24 cellular contexts compared by ENCODE assay signal in the genomic region with DNA sequence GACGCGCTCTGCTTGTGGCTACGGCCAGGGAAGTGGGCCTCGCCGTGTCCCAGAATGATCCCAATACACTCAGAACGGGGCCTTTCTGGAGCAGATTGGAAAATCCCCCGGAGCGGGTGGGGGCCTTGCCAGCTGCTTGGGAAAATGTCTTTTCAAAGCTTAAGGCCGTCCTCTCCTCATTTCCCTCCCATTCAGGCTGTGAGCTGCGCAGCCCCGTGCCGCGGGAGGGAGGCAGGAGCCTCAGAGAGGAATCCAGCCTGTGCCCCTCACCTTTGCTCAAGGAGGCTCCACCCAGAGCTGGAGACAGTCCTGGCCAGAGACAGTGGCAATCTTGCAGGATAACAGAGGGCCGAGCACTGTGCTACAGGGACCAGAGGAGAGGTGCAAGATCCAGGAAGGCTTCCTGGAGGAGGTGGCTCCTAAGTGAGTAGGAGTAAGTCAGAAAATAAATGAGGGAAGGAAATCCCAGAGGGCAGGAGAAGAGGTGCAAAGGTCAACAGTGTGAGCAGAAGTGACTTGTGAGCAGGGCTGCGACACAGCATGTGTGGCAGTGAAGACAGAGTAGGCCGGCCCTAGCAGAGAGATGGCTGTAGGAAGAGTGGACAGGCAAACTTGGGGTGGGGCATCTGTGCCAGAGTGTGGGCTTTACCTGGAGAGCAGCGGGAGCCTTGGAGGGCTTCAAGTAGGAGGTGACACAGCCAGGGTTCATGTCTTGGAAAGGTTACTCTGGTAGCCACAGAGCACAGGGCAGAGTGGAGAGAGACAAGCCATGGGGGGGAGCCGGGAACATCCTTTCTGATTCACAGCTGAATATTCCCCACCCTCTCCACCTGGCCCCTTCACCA. TPM values are rescaled to one million over a fixed set of nuclear protein-coding genes. Genes with fewer than 3 reads are reported as not detected.
DNase-seq lines count a peak whose midpoint lies in the region; ATAC-seq and TF ChIP-seq lines count a peak whose summit lies in the region.
"Had no signal": no experiment of that assay in that cellular context is flagged by ENCODE, and none has a peak within 500 bp of the region (broad histone marks: within the 10 kb centered on the region; RNA-seq: fewer than 3 reads in every experiment).

No MANE protein-coding gene starts in this region.

- DNase-seq in Peyer's patch, result peak in 2 of 3 donors; percentile 14 to 36
- DNase-seq in right cardiac atrium, result peak in 2 of 3 donors; percentile 31 to 63
- DNase-seq in sciatic nerve (ENCODE audit: low spot score), result peak; percentile 46
- DNase-seq in NCI-H2171 treated with DMSO at 0.1 percent for 48 hours (lab: John Stamatoyannopoulos, UW), result no peak
- no peak for DNase-seq in epidermal melanocyte (ENCODE audit: insufficient read length, low spot score)
- no peak for DNase-seq in LoVo (ENCODE audit: low spot score)
- DNase-seq in NCI-H526 (lab: John Stamatoyannopoulos, UW), result no peak
- DNase-seq: Calu3, cortex of kidney, EL, Karpas-422, kidney glomerular epithelial cell, NCI-H1048, NCI-H2029, NCI-H526 treated with DMSO at 0.1 percent for 48 hours, retina, SIG-M5, trophoblast cell had no signal

- peak overlapping the region; percentile 5 to 95 (median 86); a peak in 20 of 22 replicates for H3K4me2 ChIP-seq in BLaER1 treated with 17β-estradiol and CSF1 and Interleukin-3, amounts not matched to agents 10 nM and 100 nM

- peak overlapping the region in 3 of 11 experiments; percentile 35 to 61 (median 48); a peak in 3 of 22 replicates for H3K27ac ChIP-seq in BLaER1 treated with 17β-estradiol and CSF1 and Interleukin-3, amounts not matched to agents 10 nM and 100 nM
- H3K27ac ChIP-seq in Peyer's patch (peak overlapping the region in 1 of 4 donors; percentile 40), right cardiac atrium (ENCODE audit: low read length) (no peak overlapping the region)

- no peaks in the 10 kb centered on the region for H3K36me3 ChIP-seq in BLaER1 treated with 17β-estradiol and CSF1 and Interleukin-3, amounts not matched to agents 10 nM and 100 nM
- no peaks in the 10 kb centered on the region for H3K36me3 ChIP-seq in Peyer's patch

- no peaks in the 10 kb centered on the region for H3K27me3 ChIP-seq in BLaER1 treated with 17β-estradiol and CSF1 and Interleukin-3, amounts not matched to agents 10 nM and 100 nM
- H3K27me3 ChIP-seq in Peyer's patch (no peaks in the 10 kb centered on the region), right cardiac atrium (ENCODE audit: control insufficient read depth, insufficient read depth) (no peaks in the 10 kb centered on the region)

- peaks cover 48 to 85% (median 79%) of the 10 kb centered on the region in 10 experiments for H3K4me1 ChIP-seq in BLaER1 treated with 17β-estradiol and CSF1 and Interleukin-3, amounts not matched to agents 10 nM and 100 nM
- H3K4me1 ChIP-seq in Peyer's patch (no peaks in the 10 kb centered on the region), right cardiac atrium (ENCODE audit: control insufficient read depth, insufficient read depth, low read length) (no peaks in the 10 kb centered on the region)

- H3K4me3 ChIP-seq in BLaER1 treated with 17β-estradiol and CSF1 and Interleukin-3, amounts not matched to agents 10 nM and 100 nM, result no peak overlapping the region
- H3K4me3 ChIP-seq in Peyer's patch (no peak overlapping the region), right cardiac atrium (ENCODE audit: low read length) (no peak overlapping the region)

- peaks cover 0 to 12% (median 10%) of the 10 kb centered on the region in 11 experiments; a peak in 15 of 22 replicates for H3K9me3 ChIP-seq in BLaER1 treated with 17β-estradiol and CSF1 and Interleukin-3, amounts not matched to agents 10 nM and 100 nM (replicated peaks in 1 of 11)
- H3K9me3 ChIP-seq in Peyer's patch, result no peaks in the 10 kb centered on the region
- H3K9me3 ChIP-seq in right cardiac atrium (ENCODE audit: control insufficient read depth, low read length), result no peaks in the 10 kb centered on the region

- ATAC-seq in right cardiac atrium (no peak), sciatic nerve (no peak)
- ATAC-seq: stimulated activated memory B cell treated with anti-CD40 and anti-IgM and Interleukin-4, amounts not matched to agents 10 μg/mL and 1 μg/mL and 100 μg/mL, for 72 hours had no signal

- H3K9ac ChIP-seq in BLaER1 treated with 17β-estradiol and CSF1 and Interleukin-3, amounts not matched to agents 10 nM and 100 nM, result peak overlapping the region in 4 of 11 experiments; percentile 12 to 40 (median 22); a peak in 3 of 22 replicates

- intact Hi-C loops in right cardiac atrium (cut with DNase I), result no loop called here
- intact Hi-C loops in sciatic nerve (cut with DNase I), result no loop called here

- no peak for TF ChIP-seq POLR2A in Peyer's patch (IDR thresholded peaks at IDR 0.05)

- no peaks in the 10 kb centered on the region for H4K20me1 ChIP-seq in BLaER1 treated with 17β-estradiol and CSF1 and Interleukin-3, amounts not matched to agents 10 nM and 100 nM

- WGBS in right cardiac atrium, result 65% methylated on average over 18 of the region's 18 CpGs

- no peak for TF ChIP-seq CTCF in Peyer's patch (IDR thresholded peaks at IDR 0.05)

RNA-seq across cellular contexts. Expression of gene DIO3, which starts 53.8 kb away (rescaled TPM):
- total RNA-seq in Peyer's patch (1 to 10 TPM in 1 of 4 donors, under 1 TPM in 1, not detected in 2; 0.40 to 1.7 TPM), right cardiac atrium (under 1 TPM in 1 of 4 donors, not detected in 3; 0.17 TPM), sciatic nerve (1.6 TPM)
- polyA plus RNA-seq in right cardiac atrium, result 0.34 TPM
- total RNA-seq: endothelial cell of umbilical vein, fibroblast of villous mesenchyme, HT1080, mononuclear cell had no signal
- polyA plus RNA-seq: endothelial cell of umbilical vein had no signal

Comparison
In these comparisons a context has a peak if more than half of its experiments do, and no peak if none do; other contexts are left out.
1. DNase-seq: peak in Peyer's patch (2 of 3), right cardiac atrium (2 of 3) and sciatic nerve (single experiment); none in NCI-H2171 treated with DMSO at 0.1 percent for 48 hours (single experiment), epidermal melanocyte (single experiment), LoVo (single experiment) and NCI-H526 (0 of 2).